19 cellular contexts compared by ENCODE assay signal in the genomic region with DNA sequence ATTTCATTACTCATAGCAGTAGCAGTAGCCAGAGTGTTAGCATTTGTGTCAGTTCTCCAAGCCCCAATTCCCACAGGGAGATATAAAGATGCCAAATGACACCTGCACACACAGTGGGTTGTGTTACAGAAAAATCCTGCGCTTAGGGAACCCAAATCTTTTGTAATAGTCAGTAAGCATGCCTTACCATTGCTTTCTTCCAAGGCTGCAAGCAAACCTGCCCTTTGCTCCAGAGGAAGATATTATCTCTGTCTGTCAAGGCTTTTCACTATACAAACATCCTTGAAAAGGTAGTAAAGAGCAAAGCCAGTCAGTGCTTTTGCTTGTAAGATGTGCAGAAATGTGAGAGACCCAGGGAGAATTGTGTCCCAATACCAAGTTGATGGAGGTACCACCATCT. TPM values are rescaled to one million over a fixed set of nuclear protein-coding genes. Genes with fewer than 3 reads are reported as not detected.
DNase-seq lines count a peak whose midpoint lies in the region; ATAC-seq, FAIRE-seq and TF ChIP-seq lines count a peak whose summit lies in the region.
"Had no signal": no experiment of that assay in that cellular context is flagged by ENCODE, and none has a peak within 500 bp of the region (broad histone marks: within the 10 kb centered on the region; RNA-seq: fewer than 3 reads in every experiment).

No MANE protein-coding gene starts in this region.

- H3K9ac ChIP-seq in PC-3 (ENCODE audit: low read length) = no peak overlapping the region
- H3K9ac ChIP-seq in endothelial cell of umbilical vein (replicated peaks; ENCODE audit: extremely low read depth, insufficient read depth, low read length) = no peak overlapping the region

- TF ChIP-seq CTCF in Caco-2 (IDR thresholded peaks at IDR 0.05; ENCODE audit: insufficient read depth in 1 of 2, low read depth in 1 of 2, low read length in 1 of 2, severe bottlenecking in 1 of 2, unreplicated experiment in 1 of 2) (no peak), PC-3 (conservative IDR thresholded peaks at IDR 0.05; ENCODE audit: low read depth, low read length) (no peak), endothelial cell of umbilical vein (IDR thresholded peaks at IDR 0.05; ENCODE audit: extremely low read depth in 1 of 2, insufficient read depth in 1 of 2, low read depth in 1 of 2, low read length in 2 of 2) (no peak), Calu3 (IDR thresholded peaks at IDR 0.05; ENCODE audit: unreplicated experiment) (no peak)

- H2AFZ ChIP-seq in PC-3 (ENCODE audit: low read length) (no peak overlapping the region), endothelial cell of umbilical vein (ENCODE audit: low read depth, low read length) (no peak overlapping the region)
- H2AFZ ChIP-seq: GM23338 had no signal

- DNase-seq in Caco-2 (peak; percentile 47 to 51), PC-3 (peak; percentile 46), endothelial cell of umbilical vein (ENCODE audit: low read depth, low spot score) (no peak), NCI-H446 treated with DMSO at 0.1 percent for 48 hours (lab: John Stamatoyannopoulos, UW) (no peak), Calu3 (no peak)
- DNase-seq in stimulated activated naive CD4-positive, alpha-beta T cell treated with Interleukin-2 at 50 U/mL for 16 hours (lab: John Stamatoyannopoulos, UW) = no peak
- DNase-seq: ACHN; BE2C; C1 segment of cervical spinal cord; CD4-positive, CD25-positive, alpha-beta regulatory T cell; CD8-positive, alpha-beta memory T cell; COR-L47; DMS153; DMS79; GF-D8; HCEC 1CT had no signal

- no peaks in the 10 kb centered on the region for H3K36me3 Mint-ChIP-seq in Caco-2 (ENCODE audit: insufficient read depth, unreplicated experiment)
- H3K36me3 Mint-ChIP-seq in Calu3 (ENCODE audit: insufficient read depth, unreplicated experiment) = peaks cover 14% of the 10 kb centered on the region

- POLR2A ChIA-PET in Caco-2 (lab: Charles Lee) = no interaction called here
- POLR2A ChIA-PET in PC-3 (lab: Charles Lee; ENCODE audit: unreplicated experiment) = interaction anchor here (0.5 kb wide), 1 partner anchor 52 kb away, joined by 11 read pairs; no protein-coding TSS in a partner anchor
- POLR2A ChIA-PET in endothelial cell of umbilical vein (lab: Charles Lee) = no interaction called here

- H3K27me3 ChIP-seq in Caco-2 (replicated peaks; ENCODE audit: control insufficient read depth, insufficient read depth, low read length) = no peaks in the 10 kb centered on the region
- no peaks in the 10 kb centered on the region for H3K27me3 ChIP-seq in PC-3 (ENCODE audit: low read length)
- no peaks in the 10 kb centered on the region for H3K27me3 ChIP-seq in endothelial cell of umbilical vein (ENCODE audit: control insufficient read depth in 2 of 2, insufficient read depth in 2 of 2, low read length in 2 of 2)
- H3K27me3 ChIP-seq: BE2C had no signal

- H3K27me3 Mint-ChIP-seq in Caco-2 (ENCODE audit: insufficient read depth, unreplicated experiment) (no peaks in the 10 kb centered on the region), Calu3 (ENCODE audit: unreplicated experiment) (no peaks in the 10 kb centered on the region)

- H3K9me3 ChIP-seq in Caco-2 (no peaks in the 10 kb centered on the region), PC-3 (ENCODE audit: low read length) (no peaks in the 10 kb centered on the region), endothelial cell of umbilical vein (replicated peaks; ENCODE audit: control insufficient read depth, insufficient read depth, low read length) (no peaks in the 10 kb centered on the region)
- H3K9me3 ChIP-seq: BE2C had no signal

- dilution Hi-C loops in endothelial cell of umbilical vein (cut with MboI; ENCODE audit: extremely low pct_ligation_motif_present, low sequenced_read_pairs) = no loop called here

- no peak for TF ChIP-seq POLR2A in endothelial cell of umbilical vein (IDR thresholded peaks at IDR 0.05; ENCODE audit: low read depth, low read length)

- H3K36me3 ChIP-seq in Caco-2 (ENCODE audit: control insufficient read depth, insufficient read depth, low read length) (no peaks in the 10 kb centered on the region), PC-3 (ENCODE audit: low read depth, low read length) (no peaks in the 10 kb centered on the region; the same call in 1 of the 2 replicates), endothelial cell of umbilical vein (ENCODE audit: control insufficient read depth in 2 of 2, extremely low read depth in 1 of 2, insufficient read depth in 2 of 2, low read length in 2 of 2) (no peaks in the 10 kb centered on the region)
- H3K36me3 ChIP-seq: BE2C had no signal

- no peak overlapping the region for H3K4me3 Mint-ChIP-seq in Caco-2 (ENCODE audit: unreplicated experiment)
- no peak overlapping the region for H3K4me3 Mint-ChIP-seq in Calu3 (ENCODE audit: low read depth, unreplicated experiment)
- H3K4me3 Mint-ChIP-seq: CD4-positive, CD25-positive, alpha-beta regulatory T cell; CD8-positive, alpha-beta memory T cell; GM23338 had no signal

- peaks cover 77% of the 10 kb centered on the region for H3K4me1 ChIP-seq in Caco-2
- peaks cover 35% of the 10 kb centered on the region for H3K4me1 ChIP-seq in PC-3 (ENCODE audit: insufficient read depth, low read length)
- peaks cover 11% of the 10 kb centered on the region for H3K4me1 ChIP-seq in endothelial cell of umbilical vein (ENCODE audit: control insufficient read depth, extremely low read depth, insufficient read depth, low read length)

- FAIRE-seq in endothelial cell of umbilical vein (lab: Jason Lieb, UNC) = peak; percentile 33
- FAIRE-seq: A204.1, H54 had no signal

- BruUV-seq in Caco-2 (replicated peaks; lab: Mats Ljungman, UMichigan) (no TSS peak), PC-3 (replicated peaks; lab: Mats Ljungman, UMichigan) (no TSS peak), endothelial cell of umbilical vein (replicated peaks; lab: Mats Ljungman, UMichigan) (no TSS peak), Calu3 (replicated peaks; lab: Mats Ljungman, UMichigan) (no TSS peak)

- H3K27ac Mint-ChIP-seq in Caco-2 (ENCODE audit: unreplicated experiment) = no peak overlapping the region
- H3K27ac Mint-ChIP-seq in Calu3 (ENCODE audit: unreplicated experiment) = no peak overlapping the region
- H3K27ac Mint-ChIP-seq: CD4-positive, CD25-positive, alpha-beta regulatory T cell; CD8-positive, alpha-beta memory T cell; GM23338 had no signal

- H3K4me1 Mint-ChIP-seq in Caco-2 (ENCODE audit: low read depth, unreplicated experiment) = peaks cover 40% of the 10 kb centered on the region
- no peaks in the 10 kb centered on the region for H3K4me1 Mint-ChIP-seq in Calu3 (ENCODE audit: low read depth, unreplicated experiment)

- intact Hi-C loops in Caco-2 (cut with micrococcal nuclease; ENCODE audit: unreplicated experiment) = loop anchor here (5.0 kb wide), 2 partner anchors 33 to 102 kb away; partner anchors contain the start of genes CERT1 and POLK
- intact Hi-C loops in PC-3 (cut with micrococcal nuclease) = no loop called here
- intact Hi-C loops in endothelial cell of umbilical vein (cut with micrococcal nuclease) = no loop called here
- intact Hi-C loops in Calu3 (cut with micrococcal nuclease; ENCODE audit: unreplicated experiment) = no loop called here

- H3K79me2 ChIP-seq in PC-3 (ENCODE audit: low read length) = no peaks in the 10 kb centered on the region; the same call in 1 of the 2 replicates
- no peaks in the 10 kb centered on the region for H3K79me2 ChIP-seq in endothelial cell of umbilical vein (ENCODE audit: control insufficient read depth, insufficient read depth, low read length)

- no peak overlapping the region for H3K4me3 ChIP-seq in Caco-2 (ENCODE audit: low read depth, low read length)
- no peak overlapping the region for H3K4me3 ChIP-seq in PC-3 (ENCODE audit: low read length)
- no peak overlapping the region for H3K4me3 ChIP-seq in endothelial cell of umbilical vein (replicated peaks in 1 of 3; ENCODE audit: insufficient read depth in 1 of 3, low read depth in 1 of 3, low read length in 3 of 3)
- H3K4me3 ChIP-seq: GM23338 had no signal

- CTCF ChIA-PET in Caco-2 (lab: Charles Lee) = no interaction called here
- CTCF ChIA-PET in PC-3 (lab: Charles Lee) = no interaction called here
- CTCF ChIA-PET in endothelial cell of umbilical vein (lab: Charles Lee) = interaction anchor here (1.3 kb wide), 1 partner anchor 67 kb away, joined by 3 read pairs; no protein-coding TSS in a partner anchor
- CTCF ChIA-PET in Calu3 (lab: Charles Lee) = no interaction called here

- H3K27ac ChIP-seq in PC-3 (ENCODE audit: low read length) (peak overlapping the region; percentile 26; the same call in 1 of the 2 replicates), endothelial cell of umbilical vein (ENCODE audit: insufficient read depth, low read depth, low read length) (no peak overlapping the region)

- H3F3A ChIP-seq in PC-3 (ENCODE audit: low read length, unreplicated experiment) = no peaks in the 10 kb centered on the region

- peak; percentile 9 for ATAC-seq in PC-3
- ATAC-seq: GM23338 had no signal

- peak overlapping the region; percentile 28; the same call in 1 of the 2 replicates for H3K4me2 ChIP-seq in PC-3 (ENCODE audit: low read length)
- H3K4me2 ChIP-seq in endothelial cell of umbilical vein (ENCODE audit: insufficient read depth, low read length) = no peak overlapping the region
- H3K4me2 ChIP-seq: GM23338 had no signal

- H3K9me3 Mint-ChIP-seq in Caco-2 (ENCODE audit: unreplicated experiment) (no peaks in the 10 kb centered on the region), Calu3 (ENCODE audit: low read depth, unreplicated experiment) (no peaks in the 10 kb centered on the region)
- H3K9me3 Mint-ChIP-seq: CD4-positive, CD25-positive, alpha-beta regulatory T cell; CD8-positive, alpha-beta memory T cell; GM23338 had no signal

- no peaks in the 10 kb centered on the region for H3K9me1 ChIP-seq in endothelial cell of umbilical vein (replicated peaks; ENCODE audit: control insufficient read depth, extremely low read depth, insufficient read depth, low read length)

- H4K20me1 ChIP-seq in PC-3 (ENCODE audit: low read length) = no peaks in the 10 kb centered on the region
- no peaks in the 10 kb centered on the region for H4K20me1 ChIP-seq in endothelial cell of umbilical vein (replicated peaks; ENCODE audit: control insufficient read depth, extremely low read depth, insufficient read depth, low read length)

- no peaks in the 10 kb centered on the region for H3K9me2 ChIP-seq in PC-3 (replicated peaks; ENCODE audit: low read length)

TF ChIP-seq in endothelial cell of umbilical vein, 7 proteins besides CTCF, POLR2A, EP300 and RAD21 (continues in another document):
- no peak for TF ChIP-seq POLR2AphosphoS5 (IDR thresholded peaks at IDR 0.05; ENCODE audit: insufficient read depth, low read depth, low read length)

RNA-seq across cellular contexts. Expression of gene ANKDD1B, which starts 2.9 kb away (rescaled TPM):
- 0.63 and 0.88 TPM in 2 replicates for total RNA-seq in Caco-2 (2022)
- 0.04 TPM in 1 of 2 replicates, not detected in the other for total RNA-seq in PC-3 (2014; rRNA removed)
- total RNA-seq in endothelial cell of umbilical vein = 0.65 and 0.71 TPM in 2 replicates
- 0.05 and 0.15 TPM in 2 replicates for polyA plus RNA-seq in endothelial cell of umbilical vein
- 0.06 and 0.10 TPM in 2 replicates for polyA plus RNA-seq in endothelial cell of umbilical vein (2011; cell fraction: cytosol; rRNA removed)
- 1.7 and 2.4 TPM in 2 replicates for polyA plus RNA-seq in endothelial cell of umbilical vein (2011; cell fraction: nucleus; rRNA removed)
- 0.20 TPM in 1 of 2 replicates, not detected in the other for polyA plus RNA-seq in endothelial cell of umbilical vein (2012)
- 0.46 and 0.76 TPM in 2 replicates for polyA minus RNA-seq in endothelial cell of umbilical vein
- not detected for polyA minus RNA-seq in endothelial cell of umbilical vein (2011; cell fraction: cytosol; rRNA and poly(A)+ RNA removed)
- 0.34 and 3.0 TPM in 2 replicates for polyA minus RNA-seq in endothelial cell of umbilical vein (2011; cell fraction: nucleus; rRNA and poly(A)+ RNA removed)
- total RNA-seq in Calu3 (2022) = 1.3 and 1.6 TPM in 2 replicates

Comparison
In these comparisons a context has a peak if more than half of its experiments do, and no peak if none do; other contexts are left out.
1. DNase-seq: peak in Caco-2 (2 of 2) and PC-3 (single experiment); none in endothelial cell of umbilical vein (single experiment), stimulated activated naive CD4-positive, alpha-beta T cell treated with Interleukin-2 at 50 U/mL for 16 hours (single experiment), NCI-H446 treated with DMSO at 0.1 percent for 48 hours (single experiment) and Calu3 (single experiment).